32 cellular contexts compared by ENCODE assay signal in genomic region chr1:14138135-14138506, GRCh38.
A peak's percentile ranks its signal among the peaks of the same experiment; 100 is the strongest.
DNase-seq lines count a peak whose midpoint lies in the region; ATAC-seq, FAIRE-seq and TF ChIP-seq lines count a peak whose summit lies in the region.
"Had no signal": no experiment of that assay in that cellular context is flagged by ENCODE, and none has a peak within 500 bp of the region (broad histone marks: within the 10 kb centered on the region; RNA-seq: fewer than 3 reads in every experiment).

No MANE protein-coding gene starts in this region.

- H4K8ac ChIP-seq in trophoblast cell (ENCODE audit: low read depth, low read length), result no peak overlapping the region

- no peak overlapping the region for H3K9ac ChIP-seq in trophoblast cell (ENCODE audit: low read length)

- TF ChIP-seq POLR2A in GM12892 (IDR thresholded peaks at IDR 0.05; ENCODE audit: low read depth, low read length), result no peak

- no CpG with 5 or more reads among the region's 3 CpGs for WGBS in trophoblast cell (ENCODE audit: extremely low coverage, insufficient coverage, insufficient read length)

- no peaks in the 10 kb centered on the region for H3K36me3 Mint-ChIP-seq in activated CD8-positive, alpha-beta T cell treated with anti-CD3 and anti-CD28 coated beads for 36 hours (ENCODE audit: low read depth)
- H3K36me3 Mint-ChIP-seq: activated naive CD8-positive, alpha-beta T cell treated with anti-CD3 and anti-CD28 coated beads, Interleukin-2, amount 10 ng/mL, durations not matched to agents 7 days and 5 days; CD8-positive, alpha-beta memory T cell had no signal

- no peaks in the 10 kb centered on the region for H3K79me2 ChIP-seq in trophoblast cell (ENCODE audit: control insufficient read depth, insufficient read depth, low read length, poor library complexity)
- H3K79me2 ChIP-seq: hepatocyte had no signal

- H3K14ac ChIP-seq in trophoblast cell (ENCODE audit: low read length), result no peak overlapping the region

- H2AK5ac ChIP-seq in trophoblast cell (ENCODE audit: low read length), result no peak overlapping the region

- H3K4me3 ChIP-seq in RWPE2 (ENCODE audit: severe bottlenecking) (no peak overlapping the region), trophoblast cell (ENCODE audit: low read depth, low read length) (no peak overlapping the region)
- H3K4me3 ChIP-seq: ascending aorta, gastroesophageal sphincter, hepatocyte, left lung, SK-N-MC, skin epidermis had no signal

- H2BK12ac ChIP-seq in trophoblast cell (ENCODE audit: low read length), result no peak overlapping the region

- intact Hi-C loops in activated CD8-positive, alpha-beta T cell treated with anti-CD3 and anti-CD28 coated beads for 36 hours (cut with micrococcal nuclease), result no loop called here

- no peak for TF ChIP-seq CTCF in RWPE2 (IDR thresholded peaks at IDR 0.05; ENCODE audit: poor library complexity, severe bottlenecking)
- no peak for TF ChIP-seq CTCF in activated CD8-positive, alpha-beta T cell treated with anti-CD3 and anti-CD28 coated beads for 36 hours (IDR thresholded peaks at IDR 0.05)

- H3K4me2 ChIP-seq in trophoblast cell (ENCODE audit: low read length), result no peak overlapping the region
- H3K4me2 ChIP-seq: hepatocyte had no signal

- H3K18ac ChIP-seq in trophoblast cell (ENCODE audit: low read length), result no peak overlapping the region

- POLR2A ChIA-PET in activated CD8-positive, alpha-beta T cell treated with anti-CD3 and anti-CD28 coated beads for 36 hours (lab: Charles Lee), result no interaction called here

- no peak overlapping the region for H2BK120ac ChIP-seq in trophoblast cell (ENCODE audit: insufficient read depth, low read length, poor library complexity)

- H4K12ac ChIP-seq in trophoblast cell (ENCODE audit: low read depth, low read length), result no peak overlapping the region

- no peaks in the 10 kb centered on the region for H3K9me3 Mint-ChIP-seq in activated CD8-positive, alpha-beta T cell treated with anti-CD3 and anti-CD28 coated beads for 36 hours
- H3K9me3 Mint-ChIP-seq: activated B cell treated with CpG ODN at 0.5 μM for 24 hours; activated CD4-positive, alpha-beta T cell treated with anti-CD3 and anti-CD28 coated beads, Interleukin-2, amount 10 ng/mL, durations not matched to agents 7 days and 5 days; activated naive CD8-positive, alpha-beta T cell treated with anti-CD3 and anti-CD28 coated beads, Interleukin-2, amount 10 ng/mL, durations not matched to agents 7 days and 5 days; activated T-cell treated with anti-CD3 and anti-CD28 coated beads, Interleukin-2, amount 50 U/mL, for 4 hours; dendritic cell treated with granulocyte-macrophage colony-stimulating factor and Interleukin-4, amounts not matched to agents 40 ng/mL and 50 ng/mL, for 4 days had no signal

- H3K27ac Mint-ChIP-seq in activated CD8-positive, alpha-beta T cell treated with anti-CD3 and anti-CD28 coated beads for 36 hours, result no peak overlapping the region
- H3K27ac Mint-ChIP-seq: activated B cell treated with CpG ODN at 0.5 μM for 24 hours; activated CD4-positive, alpha-beta T cell treated with anti-CD3 and anti-CD28 coated beads, Interleukin-2, amount 10 ng/mL, durations not matched to agents 7 days and 5 days; activated naive CD8-positive, alpha-beta T cell treated with anti-CD3 and anti-CD28 coated beads, Interleukin-2, amount 10 ng/mL, durations not matched to agents 7 days and 5 days; CD8-positive, alpha-beta memory T cell; dendritic cell treated with granulocyte-macrophage colony-stimulating factor and Interleukin-4, amounts not matched to agents 40 ng/mL and 50 ng/mL, for 4 days had no signal

- no peaks in the 10 kb centered on the region for H3K27me3 Mint-ChIP-seq in activated CD8-positive, alpha-beta T cell treated with anti-CD3 and anti-CD28 coated beads for 36 hours
- H3K27me3 Mint-ChIP-seq: activated B cell treated with CpG ODN at 0.5 μM for 24 hours; activated CD4-positive, alpha-beta T cell treated with anti-CD3 and anti-CD28 coated beads, Interleukin-2, amount 10 ng/mL, durations not matched to agents 7 days and 5 days had no signal

- H3K27me3 ChIP-seq in RWPE2 (ENCODE audit: insufficient read depth, poor library complexity, severe bottlenecking) (no peaks in the 10 kb centered on the region), trophoblast cell (ENCODE audit: insufficient read depth, low read length) (no peaks in the 10 kb centered on the region)
- H3K27me3 ChIP-seq: ascending aorta, BE2C, gastroesophageal sphincter, hepatocyte, left lung had no signal

- H3K27ac ChIP-seq in RWPE2 (ENCODE audit: poor library complexity, severe bottlenecking) (peak overlapping the region; percentile 88), trophoblast cell (ENCODE audit: low read depth, low read length) (no peak overlapping the region)
- H3K27ac ChIP-seq: ascending aorta, gastroesophageal sphincter, hepatocyte, left lung, SK-N-MC had no signal

- no peak overlapping the region for H3K4ac ChIP-seq in trophoblast cell (ENCODE audit: low read depth, low read length)

- H3K23ac ChIP-seq in trophoblast cell (ENCODE audit: low read length), result no peak overlapping the region

- FAIRE-seq in GM12892 (lab: Jason Lieb, UNC), result no peak

- no peak overlapping the region for H2AFZ ChIP-seq in trophoblast cell (ENCODE audit: insufficient read depth, low read length, poor library complexity)
- H2AFZ ChIP-seq: hepatocyte had no signal

- H3K79me1 ChIP-seq in trophoblast cell (ENCODE audit: low read length), result no peaks in the 10 kb centered on the region

- H3K9me3 ChIP-seq in RWPE2 (ENCODE audit: severe bottlenecking), result no peaks in the 10 kb centered on the region
- no peaks in the 10 kb centered on the region for H3K9me3 ChIP-seq in trophoblast cell (ENCODE audit: insufficient read depth, low read depth, low read length)
- H3K9me3 ChIP-seq: ascending aorta, BE2C, gastroesophageal sphincter, left lung had no signal

- ATAC-seq in RWPE2 (ENCODE audit: low read depth) (peak; percentile 93), esophagus mucosa (peak; percentile 92), GM21423 (IDR thresholded peaks at IDR 0.05; ENCODE audit: unreplicated experiment) (no peak)
- no peak for ATAC-seq in activated CD8-positive, alpha-beta T cell treated with anti-CD3 and anti-CD28 coated beads for 36 hours
- ATAC-seq: activated T-cell treated with anti-CD3 and anti-CD28 coated beads, Interleukin-2, amount 50 U/mL, for 4 hours; gastroesophageal sphincter; HCT116; left lung had no signal

- no peak overlapping the region for H4K91ac ChIP-seq in trophoblast cell (ENCODE audit: low read depth, low read length)

- peak; percentile 41 for DNase-seq in H4 (ENCODE audit: low spot score)
- peak; percentile 86 for DNase-seq in RWPE2 (ENCODE audit: low spot score)
- DNase-seq in trophoblast cell, result peak; percentile 98 to 99
- DNase-seq in activated CD8-positive, alpha-beta T cell treated with anti-CD3 and anti-CD28 coated beads for 36 hours, result no peak
- no peak for DNase-seq in GM12892 (ENCODE audit: insufficient read length)
- DNase-seq: ACHN; activated B cell treated with CpG ODN at 0.5 μM for 24 hours; activated CD4-positive, alpha-beta T cell treated with anti-CD3 and anti-CD28 coated beads, Interleukin-2, amount 10 ng/mL, durations not matched to agents 7 days and 5 days; activated gamma-delta T cell; activated naive CD8-positive, alpha-beta T cell treated with anti-CD3 and anti-CD28 coated beads, Interleukin-2, amount 10 ng/mL, durations not matched to agents 7 days and 5 days; activated T-cell treated with anti-CD3 and anti-CD28 coated beads, Interleukin-2, amount 50 U/mL, for 4 hours; BE2C; CD8-positive, alpha-beta memory T cell; central memory CD4-positive, alpha-beta T cell; EL; left lung; mesendoderm; NCI-H1092; NCI-H1694; NCI-H446 treated with DMSO at 0.1 percent for 48 hours; NCI-H774; stimulated activated naive CD4-positive, alpha-beta T cell; T-helper 1 cell had no signal

- H2BK5ac ChIP-seq in trophoblast cell (ENCODE audit: low read depth, low read length, poor library complexity), result no peak overlapping the region

- H3K36me3 ChIP-seq in RWPE2 (ENCODE audit: low read depth) (no peaks in the 10 kb centered on the region), trophoblast cell (ENCODE audit: control insufficient read depth in 1 of 2, insufficient read depth in 2 of 2, low read length in 2 of 2) (no peaks in the 10 kb centered on the region)
- H3K36me3 ChIP-seq: ascending aorta, BE2C, gastroesophageal sphincter, left lung had no signal

- no peak overlapping the region for H3K4me3 Mint-ChIP-seq in activated CD8-positive, alpha-beta T cell treated with anti-CD3 and anti-CD28 coated beads for 36 hours
- H3K4me3 Mint-ChIP-seq: activated B cell treated with CpG ODN at 0.5 μM for 24 hours; activated CD4-positive, alpha-beta T cell treated with anti-CD3 and anti-CD28 coated beads, Interleukin-2, amount 10 ng/mL, durations not matched to agents 7 days and 5 days; activated naive CD8-positive, alpha-beta T cell treated with anti-CD3 and anti-CD28 coated beads, Interleukin-2, amount 10 ng/mL, durations not matched to agents 7 days and 5 days; activated T-cell treated with anti-CD3 and anti-CD28 coated beads, Interleukin-2, amount 50 U/mL, for 4 hours; CD8-positive, alpha-beta memory T cell; dendritic cell treated with granulocyte-macrophage colony-stimulating factor and Interleukin-4, amounts not matched to agents 40 ng/mL and 50 ng/mL, for 4 days had no signal

- H3K4me1 ChIP-seq in RWPE2 (ENCODE audit: insufficient read depth, poor library complexity, severe bottlenecking), result peaks cover 31% of the 10 kb centered on the region
- H3K4me1 ChIP-seq in trophoblast cell (ENCODE audit: control insufficient read depth in 1 of 2, insufficient read depth in 2 of 2, low read length in 2 of 2), result peaks cover 3 to 6% of the 10 kb centered on the region in 2 experiments
- H3K4me1 ChIP-seq: BE2C had no signal

- CTCF ChIA-PET in activated CD8-positive, alpha-beta T cell treated with anti-CD3 and anti-CD28 coated beads for 36 hours (lab: Charles Lee), result no interaction called here

- no peaks in the 10 kb centered on the region for H3K4me1 Mint-ChIP-seq in activated CD8-positive, alpha-beta T cell treated with anti-CD3 and anti-CD28 coated beads for 36 hours (ENCODE audit: low read depth)
- H3K4me1 Mint-ChIP-seq: activated B cell treated with CpG ODN at 0.5 μM for 24 hours; activated CD4-positive, alpha-beta T cell treated with anti-CD3 and anti-CD28 coated beads, Interleukin-2, amount 10 ng/mL, durations not matched to agents 7 days and 5 days; activated naive CD8-positive, alpha-beta T cell treated with anti-CD3 and anti-CD28 coated beads, Interleukin-2, amount 10 ng/mL, durations not matched to agents 7 days and 5 days; CD8-positive, alpha-beta memory T cell had no signal

Comparison
In these comparisons a context has a peak if more than half of its experiments do, and no peak if none do; other contexts are left out.
1. DNase-seq: peak in H4 (single experiment), RWPE2 (single experiment) and trophoblast cell (2 of 2); none in activated CD8-positive, alpha-beta T cell treated with anti-CD3 and anti-CD28 coated beads for 36 hours (single experiment) and GM12892 (single experiment).
2. ATAC-seq: peak in RWPE2 (single experiment) and esophagus mucosa (single experiment); none in activated CD8-positive, alpha-beta T cell treated with anti-CD3 and anti-CD28 coated beads for 36 hours (single experiment) and GM21423 (single experiment).